Comparison of ENCODE assay signal across 8 cellular contexts in genomic region chr2:71069376-71069775, GRCh38. TPM values are rescaled to one million over a fixed set of nuclear protein-coding genes. Genes with fewer than 3 reads are reported as not detected.
DNase-seq lines count a peak whose midpoint lies in the region; ATAC-seq and TF ChIP-seq lines count a peak whose summit lies in the region.

No MANE protein-coding gene starts in this region.

- no peaks in the 10 kb centered on the region for H3K9me3 ChIP-seq in HUES64 (ENCODE audit: insufficient read depth, low read depth, low read length)
- H3K9me3 ChIP-seq in mucosa of descending colon, result no peaks in the 10 kb centered on the region

- H2AFZ ChIP-seq in ACC112 (ENCODE audit: low read length, unreplicated experiment), result peak overlapping the region; percentile 73

- H3K36me3 ChIP-seq in ACC112 (ENCODE audit: insufficient read depth, low read length), result peaks cover 4% of the 10 kb centered on the region; the same call in 1 of the 2 replicates
- H3K36me3 ChIP-seq in HUES64 (ENCODE audit: insufficient read depth, low read length), result peaks cover 29% of the 10 kb centered on the region
- H3K36me3 ChIP-seq in mucosa of descending colon (ENCODE audit: low read depth), result no peaks in the 10 kb centered on the region

- intact Hi-C loops in mucosa of descending colon (cut with DNase I, micrococcal nuclease), result no loop called here

- 60% methylated on average over 5 of the region's 5 CpGs for WGBS in HUES64

- DNase-seq in cardiac fibroblast (ENCODE audit: low read depth in 2 of 2) (peak in 1 of 2 donors; percentile 58), mucosa of descending colon (no peak), cerebellar nuclear complex (lab: John Stamatoyannopoulos, UW) (no peak), ACHN (no peak)

- in situ Hi-C loops in ACHN (cut with HindIII; ENCODE audit: low pct_ligation_motif_present, low pct_unique_long_range_greater_than_20kb, low sequenced_read_pairs), result no loop called here

- H3K27ac ChIP-seq in ACC112 (ENCODE audit: low read depth, low read length) (peak overlapping the region; percentile 84), HUES64 (ENCODE audit: low read depth, low read length) (no peak overlapping the region)

- H3K4me3 ChIP-seq in ACC112 (ENCODE audit: low read depth, low read length), result peak overlapping the region; percentile 88
- H3K4me3 ChIP-seq in HUES64 (ENCODE audit: low read length), result peak overlapping the region; percentile 86
- H3K4me3 ChIP-seq in cardiac fibroblast (replicated peaks in 1 of 2; ENCODE audit: low read depth in 2 of 2, low read length in 2 of 2), result peak overlapping the region; percentile 79 to 90
- H3K4me3 ChIP-seq in mucosa of descending colon, result peak overlapping the region; percentile 38

- peaks cover 48% of the 10 kb centered on the region for H3K79me2 ChIP-seq in ACC112 (ENCODE audit: control insufficient read depth, insufficient read depth, low read length, unreplicated experiment)

- peak overlapping the region; percentile 76; the same call in 1 of the 2 replicates for H3K9ac ChIP-seq in HUES64 (ENCODE audit: low read depth, low read length)

- no peak for TF ChIP-seq CTCF in cardiac fibroblast (IDR thresholded peaks at IDR 0.05; ENCODE audit: low read depth, low read length)
- TF ChIP-seq CTCF in mucosa of descending colon (IDR thresholded peaks at IDR 0.05), result no peak

- H3K27me3 ChIP-seq in ACC112 (ENCODE audit: insufficient read depth, low read length) (no peaks in the 10 kb centered on the region), HUES64 (ENCODE audit: insufficient read depth, low read length) (no peaks in the 10 kb centered on the region)

- H3K4me1 ChIP-seq in ACC112 (ENCODE audit: control insufficient read depth, insufficient read depth, low read length, unreplicated experiment) (peaks cover 21% of the 10 kb centered on the region), HUES64 (ENCODE audit: insufficient read depth, low read length) (peaks cover 6% of the 10 kb centered on the region; the same call in 1 of the 2 replicates), mucosa of descending colon (ENCODE audit: low read depth) (peaks cover 27% of the 10 kb centered on the region)

- ATAC-seq in mucosa of descending colon (no peak), GM21528 (IDR thresholded peaks at IDR 0.05; ENCODE audit: low FRiP score, unreplicated experiment) (no peak), HG02981 (IDR thresholded peaks at IDR 0.05; ENCODE audit: unreplicated experiment) (no peak)

RNA-seq across cellular contexts. Expression of gene NAGK, which starts 0.9 kb away (rescaled TPM):
- polyA plus RNA-seq in HUES64 (2013, experiment 1 of 2), result 43.6 TPM
- polyA plus RNA-seq in HUES64 (2013, experiment 2 of 2), result 34.9 TPM
- total RNA-seq in mucosa of descending colon, result 100 to 1,000 TPM in 1 of 3 donors, 10 to 100 TPM in 2; 64.5 to 105 (median 67.9) TPM

Comparison
In these comparisons a context has a peak if more than half of its experiments do, and no peak if none do; other contexts are left out.
1. H3K4me3 ChIP-seq: peak in every context shown above with its lines; median percentile 88 in ACC112; 86 in HUES64; 84 in cardiac fibroblast; 38 in mucosa of descending colon.